ENCODE assay signal across 6 cellular contexts in the genomic region with DNA sequence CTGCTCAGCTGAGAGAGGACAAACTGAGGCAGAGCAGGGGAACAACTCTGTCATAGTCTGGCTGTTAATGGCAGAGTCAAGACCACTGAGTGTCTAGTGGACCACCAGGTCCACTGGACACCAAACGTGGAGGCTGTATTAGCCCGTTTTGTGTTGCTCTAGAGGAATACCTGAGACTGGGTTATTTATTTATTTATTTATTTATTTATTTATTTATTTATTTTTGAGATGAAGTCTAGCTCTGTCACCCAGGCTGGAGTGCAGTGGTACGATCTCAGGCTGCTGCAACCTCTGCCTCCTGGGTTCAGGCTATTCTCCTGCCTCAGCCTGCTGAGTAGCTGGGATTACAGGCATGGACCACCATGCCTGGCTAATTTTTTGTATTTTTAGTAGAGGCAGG. TPM values are rescaled to one million over a fixed set of nuclear protein-coding genes. Genes with fewer than 3 reads are reported as not detected.
"Had no signal": no experiment of that assay in that cellular context is flagged by ENCODE, and none has a peak within 500 bp of the region (broad histone marks: within the 10 kb centered on the region; RNA-seq: fewer than 3 reads in every experiment).

No MANE protein-coding gene starts in this region.

RNA-seq across cellular contexts. Expression of a gene that starts 40.6 kb away (rescaled TPM):
- total RNA-seq: HepG2, HT-29, HT1080, IMR-90, K562 had no signal
- polyA plus RNA-seq: HepG2, IgD-negative memory B cell, IMR-90, K562 had no signal
